Comparison of ENCODE assay signal across 1 cellular context in the genomic region with DNA sequence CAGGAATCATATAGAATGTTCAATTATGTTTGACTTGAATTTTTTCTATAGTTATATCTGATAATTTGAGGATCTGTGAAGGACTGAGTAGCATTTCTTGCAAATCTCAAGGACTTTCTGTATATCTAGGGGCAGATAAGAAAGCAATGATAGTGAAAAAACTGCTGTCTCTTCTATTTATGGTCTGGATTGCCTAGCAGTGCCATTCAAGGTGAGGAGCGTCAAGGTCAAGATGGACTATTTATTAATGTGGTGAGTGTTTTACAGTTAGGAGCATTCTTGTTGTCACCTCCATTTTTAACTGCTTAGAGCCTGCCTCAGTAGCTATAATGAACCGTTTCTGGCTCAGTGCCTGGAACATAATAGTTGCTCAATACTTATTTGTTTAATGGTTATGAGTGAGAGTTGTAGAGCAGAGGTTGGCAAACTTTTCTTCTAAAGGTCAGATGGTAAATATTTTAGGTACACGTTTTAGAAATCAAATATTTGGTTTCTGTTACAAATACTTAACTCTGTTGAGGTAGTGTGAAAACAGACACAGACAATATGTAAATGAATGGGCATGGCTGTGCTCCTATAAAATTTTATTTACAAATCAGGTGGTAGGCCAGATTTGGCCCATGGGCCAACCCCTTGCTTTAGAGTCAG.
TF ChIP-seq lines count a peak whose summit lies in the region.

No MANE protein-coding gene starts in this region.

TF ChIP-seq in HepG2, 621 proteins besides CTCF, POLR2A, EP300 and RAD21 (continued from another document):
- TF ChIP-seq CREB3 (CRISPR knock-in tag; IDR thresholded peaks at IDR 0.05) (no peak), UBTF (CRISPR knock-in tag; IDR thresholded peaks at IDR 0.05) (no peak)
